26 cellular contexts compared by ENCODE assay signal in genomic region chr16:69118994-69119393, GRCh38.
"Had no signal": no experiment of that assay in that cellular context is flagged by ENCODE, and none has a peak within 500 bp of the region (broad histone marks: within the 10 kb centered on the region; RNA-seq: fewer than 3 reads in every experiment).

No MANE protein-coding gene starts in this region.

- FAIRE-seq: endometrium had no signal

- DNase-seq: colonic mucosa; effector memory CD8-positive, alpha-beta T cell; erythroblast; esophagus squamous epithelium; foreskin melanocyte; glutamatergic neuron; heart right ventricle; hypothalamus; immature natural killer cell; islet precursor cell; kidney glomerular epithelial cell; left colon; left ventricle myocardium superior; natural killer cell; occipital lobe; stimulated activated CD4-positive, alpha-beta T cell treated with anti-CD3 and anti-CD28 coated beads, Interleukin-15, amount 100 ng/mL, for 24 hours; stimulated activated CD4-positive, alpha-beta T cell treated with anti-CD3 and anti-CD28 coated beads, Interleukin-2, amount 100 ng/mL, for 48 hours; stimulated activated naive B cell treated with anti-CD40 and anti-IgM and Interleukin-4, amounts not matched to agents 10 μg/mL and 1 μg/mL and 100 μg/mL, for 72 hours; upper lobe of left lung; uterus had no signal

- H3K4me1 ChIP-seq: colonic mucosa, uterus had no signal

- H3K9me3 ChIP-seq: colonic mucosa, esophagus squamous epithelium, heart right ventricle, ovary, sigmoid colon, thoracic aorta, tibial nerve, upper lobe of left lung, uterus had no signal

- H3K27me3 ChIP-seq: colonic mucosa, esophagus squamous epithelium, heart right ventricle, ovary, sigmoid colon, tibial nerve, upper lobe of left lung, uterus had no signal

- H3K36me3 ChIP-seq: ovary, uterus had no signal

- H3K27ac ChIP-seq: colonic mucosa, esophagus squamous epithelium, ovary, sigmoid colon, thoracic aorta, tibial nerve, upper lobe of left lung, uterus had no signal

- ATAC-seq: effector memory CD8-positive, alpha-beta T cell; left colon; left ventricle myocardium superior; natural killer cell; stimulated activated naive B cell treated with anti-CD40 and anti-IgM and Interleukin-4, amounts not matched to agents 10 μg/mL and 1 μg/mL and 100 μg/mL, for 72 hours had no signal

- H3K4me3 ChIP-seq: colonic mucosa, esophagus squamous epithelium, heart right ventricle, lung, ovary, sigmoid colon, thoracic aorta, tibial nerve, upper lobe of left lung, uterus had no signal
